Comparison of ENCODE assay signal across 8 cellular contexts in genomic region chr17:60149691-60150582, GRCh38. TPM values are rescaled to one million over a fixed set of nuclear protein-coding genes. Genes with fewer than 3 reads are reported as not detected.
DNase-seq lines count a peak whose midpoint lies in the region; ATAC-seq, FAIRE-seq and TF ChIP-seq lines count a peak whose summit lies in the region.

TSS of gene CA4 (plus strand) at chr17:60149973. CDS start at chr17:60150035, 62 bp downstream.

- peaks cover 67% of the 10 kb centered on the region for H3K27me3 ChIP-seq in astrocyte (ENCODE audit: insufficient read depth, low read length)
- peaks cover 32 to 83% of the 10 kb centered on the region in 2 donors for H3K27me3 ChIP-seq in left lung
- peaks cover 23% of the 10 kb centered on the region for H3K27me3 ChIP-seq in thyroid gland

- no peak within 1 kb of the TSS for H3K27ac ChIP-seq in astrocyte (ENCODE audit: low read depth, low read length)
- H3K27ac ChIP-seq in left lung: peak within 1 kb of the TSS in 1 of 2 donors; percentile 80
- no peak within 1 kb of the TSS for H3K27ac ChIP-seq in thyroid gland

- peak; percentile 22 for ATAC-seq in activated CD8-positive, alpha-beta memory T cell treated with anti-CD3 and anti-CD28 coated beads, Interleukin-2, amount 10 ng/mL, durations not matched to agents 7 days and 5 days
- ATAC-seq in left lung: no peak

- H3K4me1 ChIP-seq in astrocyte (ENCODE audit: insufficient read depth, low read length) (peaks cover 4% of the 10 kb centered on the region), left lung (peaks cover 10 to 95% of the 10 kb centered on the region in 2 donors), thyroid gland (peaks cover 0 to 12% of the 10 kb centered on the region in 2 donors)

- no peak for FAIRE-seq in astrocyte (lab: Jason Lieb, UNC)

- H3K4me1 Mint-ChIP-seq in activated CD8-positive, alpha-beta memory T cell treated with anti-CD3 and anti-CD28 coated beads, Interleukin-2, amount 10 ng/mL, durations not matched to agents 7 days and 5 days: peaks cover 18% of the 10 kb centered on the region
- H3K4me1 Mint-ChIP-seq in astrocyte (ENCODE audit: low read depth, unreplicated experiment): peaks cover 8% of the 10 kb centered on the region

- no peak for DNase-seq in activated CD8-positive, alpha-beta memory T cell treated with anti-CD3 and anti-CD28 coated beads, Interleukin-2, amount 10 ng/mL, durations not matched to agents 7 days and 5 days
- no peak for DNase-seq in activated CD8-positive, alpha-beta memory T cell treated with anti-CD3 and anti-CD28 coated beads, Interleukin-2, amount 50 U/mL, for 48 hours
- DNase-seq in astrocyte (ENCODE audit: low read depth) (no peak), left lung (peak in 1 of 2 donors; percentile 87), thyroid gland (no peak), foreskin fibroblast (no peak), T-helper 9 cell (no peak), SK-N-DZ (ENCODE audit: low spot score) (no peak)

- H3K9me3 Mint-ChIP-seq in activated CD8-positive, alpha-beta memory T cell treated with anti-CD3 and anti-CD28 coated beads, Interleukin-2, amount 10 ng/mL, durations not matched to agents 7 days and 5 days (ENCODE audit: low read depth): no peaks in the 10 kb centered on the region
- H3K9me3 Mint-ChIP-seq in astrocyte (ENCODE audit: unreplicated experiment): no peaks in the 10 kb centered on the region

- intact Hi-C loops in left lung (cut with DNase I): no loop called here
- intact Hi-C loops in thyroid gland (cut with DNase I): no loop called here

- H2AFZ ChIP-seq in astrocyte (ENCODE audit: low read depth, low read length): no peak within 1 kb of the TSS

- H4K20me1 ChIP-seq in astrocyte (ENCODE audit: insufficient read depth, low read length): no peaks in the 10 kb centered on the region

- CTCF ChIA-PET in activated CD8-positive, alpha-beta memory T cell treated with anti-CD3 and anti-CD28 coated beads, Interleukin-2, amount 10 ng/mL, durations not matched to agents 7 days and 5 days (lab: Charles Lee): interaction anchor here (0.7 to 1.6 kb wide), 6 partner anchors 8 to 509 kb away, joined by 3 to 9 read pairs (median 4); no protein-coding TSS in a partner anchor

- TF ChIP-seq POLR2A in thyroid gland (IDR thresholded peaks at IDR 0.05): no peak

- peaks cover 1% of the 10 kb centered on the region for H3K36me3 Mint-ChIP-seq in activated CD8-positive, alpha-beta memory T cell treated with anti-CD3 and anti-CD28 coated beads, Interleukin-2, amount 10 ng/mL, durations not matched to agents 7 days and 5 days
- H3K36me3 Mint-ChIP-seq in astrocyte (ENCODE audit: low read depth, unreplicated experiment): no peaks in the 10 kb centered on the region

- TF ChIP-seq CTCF in astrocyte (IDR thresholded peaks at IDR 0.05; ENCODE audit: insufficient read depth, low read depth, low read length) (no peak), left lung (IDR thresholded peaks at IDR 0.05) (no peak), thyroid gland (IDR thresholded peaks at IDR 0.05) (no peak), foreskin fibroblast (IDR thresholded peaks at IDR 0.05; ENCODE audit: low read depth, low read length) (no peak)

- H3K79me2 ChIP-seq in astrocyte (ENCODE audit: insufficient read depth, low read length): no peaks in the 10 kb centered on the region

- no peak within 1 kb of the TSS for H3K4me3 ChIP-seq in astrocyte (ENCODE audit: insufficient read depth, low read depth, low read length)
- H3K4me3 ChIP-seq in left lung: peak within 1 kb of the TSS; percentile 6 to 52
- H3K4me3 ChIP-seq in thyroid gland (replicated peaks in 1 of 3): peak within 1 kb of the TSS in 1 of 3 donors; percentile 22
- H3K4me3 ChIP-seq in foreskin fibroblast (ENCODE audit: low read depth in 1 of 2, low read length in 2 of 2): no peak within 1 kb of the TSS

- 2 to 4% methylated on average over 35 to 38 of the region's 81 CpGs for WGBS in thyroid gland, 2 donors

- H3K9ac ChIP-seq in astrocyte (ENCODE audit: low read length): no peak within 1 kb of the TSS

- peaks cover 82% of the 10 kb centered on the region for H3K27me3 Mint-ChIP-seq in activated CD8-positive, alpha-beta memory T cell treated with anti-CD3 and anti-CD28 coated beads, Interleukin-2, amount 10 ng/mL, durations not matched to agents 7 days and 5 days
- peaks cover 73% of the 10 kb centered on the region for H3K27me3 Mint-ChIP-seq in astrocyte (ENCODE audit: low read depth, unreplicated experiment)

- H3K36me3 ChIP-seq in astrocyte (ENCODE audit: insufficient read depth, low read length) (no peaks in the 10 kb centered on the region), left lung (no peaks in the 10 kb centered on the region), thyroid gland (no peaks in the 10 kb centered on the region)

- peak within 1 kb of the TSS; percentile 36 for H3K4me3 Mint-ChIP-seq in activated CD8-positive, alpha-beta memory T cell treated with anti-CD3 and anti-CD28 coated beads, Interleukin-2, amount 10 ng/mL, durations not matched to agents 7 days and 5 days
- no peak within 1 kb of the TSS for H3K4me3 Mint-ChIP-seq in astrocyte (ENCODE audit: unreplicated experiment)

- no peak within 1 kb of the TSS for H3K27ac Mint-ChIP-seq in activated CD8-positive, alpha-beta memory T cell treated with anti-CD3 and anti-CD28 coated beads, Interleukin-2, amount 10 ng/mL, durations not matched to agents 7 days and 5 days
- no peak within 1 kb of the TSS for H3K27ac Mint-ChIP-seq in astrocyte (ENCODE audit: unreplicated experiment)

- peak within 1 kb of the TSS; percentile 55 for H3K4me2 ChIP-seq in astrocyte (ENCODE audit: low read length)

- H3K9me3 ChIP-seq in astrocyte (ENCODE audit: insufficient read depth, low read depth, low read length): no peaks in the 10 kb centered on the region
- no peaks in the 10 kb centered on the region for H3K9me3 ChIP-seq in left lung
- no peaks in the 10 kb centered on the region for H3K9me3 ChIP-seq in thyroid gland

RNA-seq across cellular contexts. Expression of gene CA4, which starts in this region (rescaled TPM):
- total RNA-seq in activated CD8-positive, alpha-beta memory T cell treated with anti-CD3 and anti-CD28 coated beads, Interleukin-2, amount 10 ng/mL, durations not matched to agents 7 days and 5 days: not detected
- total RNA-seq in astrocyte (not detected in 2 replicates), left lung (10 to 100 TPM; 10.6 to 35.7 TPM), thyroid gland (10 to 100 TPM; 22.7 to 56.5 (median 26.3) TPM)
- polyA plus RNA-seq in SK-N-DZ (2014; cell fraction: cytosol; rRNA removed): not detected in 2 replicates
- polyA plus RNA-seq in SK-N-DZ (2014; cell fraction: nucleus; rRNA removed): 0.65 TPM in 1 of 2 replicates, not detected in the other

Comparison
In these comparisons a context has a peak if more than half of its experiments do, and no peak if none do; other contexts are left out.
1. RNA of gene CA4 (total RNA-seq): 10.6 to 35.7 TPM in left lung and 22.7 to 56.5 TPM in thyroid gland; not detected in activated CD8-positive, alpha-beta memory T cell treated with anti-CD3 and anti-CD28 coated beads, Interleukin-2, amount 10 ng/mL, durations not matched to agents 7 days and 5 days and not detected in astrocyte; every median in the first group is over 10 times any median in the second.
2. Peak in ATAC-seq in activated CD8-positive, alpha-beta memory T cell treated with anti-CD3 and anti-CD28 coated beads, Interleukin-2, amount 10 ng/mL, durations not matched to agents 7 days and 5 days; RNA of the gene not detected or under 1 TPM.
3. H3K4me3 ChIP-seq: peak in left lung (2 of 2); none in astrocyte (single experiment) and foreskin fibroblast (0 of 2).